ENCODE assay signal across 12 cellular contexts in the genomic region with DNA sequence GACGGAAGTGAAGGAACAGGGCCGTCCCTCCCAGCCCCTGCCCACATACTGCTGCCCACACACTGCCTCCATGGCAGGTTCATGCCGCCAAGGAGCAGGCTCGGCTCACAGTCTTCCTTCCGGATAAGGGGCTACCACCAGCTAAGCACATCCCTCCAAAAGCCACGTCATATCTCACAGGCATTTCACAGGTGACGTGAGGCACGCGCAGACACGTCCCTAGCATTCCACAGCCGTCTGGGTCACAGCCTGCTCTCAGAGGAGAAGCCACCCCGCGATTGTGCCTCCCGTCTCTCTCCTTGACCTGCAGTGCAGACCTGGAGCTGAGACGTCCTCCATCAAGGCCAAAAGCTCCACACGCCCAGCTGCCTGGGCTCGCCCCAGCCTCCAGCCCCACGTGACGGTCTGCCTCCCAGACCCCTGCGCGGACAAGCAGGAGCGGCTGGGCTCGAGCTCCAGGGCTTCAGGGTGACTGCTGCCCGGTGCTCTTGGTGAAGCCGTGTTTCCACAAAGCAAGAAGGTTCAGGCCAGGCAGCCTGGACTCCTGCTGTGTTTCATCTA.
"Had no signal": no experiment of that assay in that cellular context is flagged by ENCODE, and none has a peak within 500 bp of the region (broad histone marks: within the 10 kb centered on the region; RNA-seq: fewer than 3 reads in every experiment).

No MANE protein-coding gene starts in this region.

- H3K4me1 ChIP-seq: pancreas had no signal

- H3K9me3 Mint-ChIP-seq: activated CD4-positive, alpha-beta memory T cell treated with anti-CD3 and anti-CD28 coated beads for 36 hours; activated T-cell treated with anti-CD3 and anti-CD28 coated beads, Interleukin-2, amount 50 U/mL, for 24 hours had no signal

- H3K27me3 Mint-ChIP-seq: activated CD4-positive, alpha-beta memory T cell treated with anti-CD3 and anti-CD28 coated beads for 36 hours; activated T-cell treated with anti-CD3 and anti-CD28 coated beads, Interleukin-2, amount 50 U/mL, for 24 hours; stimulated activated naive CD8-positive, alpha-beta T cell treated with anti-CD3 and anti-CD28 coated beads, Interleukin-15, amount 100 ng/mL, for 72 hours had no signal

- H3K27ac ChIP-seq: cardiac muscle cell, esophagus squamous epithelium, pancreas had no signal

- ATAC-seq: activated CD8-positive, alpha-beta memory T cell treated with anti-CD3 and anti-CD28 coated beads, Interleukin-2, amount 10 ng/mL, durations not matched to agents 7 days and 5 days; pancreas; stimulated activated naive CD8-positive, alpha-beta T cell treated with anti-CD3 and anti-CD28 coated beads, Interleukin-15, amount 100 ng/mL, for 72 hours had no signal

- H3K27me3 ChIP-seq: cardiac muscle cell, dorsolateral prefrontal cortex, esophagus squamous epithelium, pancreas had no signal

- H3K4me3 ChIP-seq: cardiac muscle cell, dorsolateral prefrontal cortex, esophagus squamous epithelium, pancreas had no signal

- H3K4me3 Mint-ChIP-seq: activated CD4-positive, alpha-beta memory T cell treated with anti-CD3 and anti-CD28 coated beads for 36 hours; activated CD8-positive, alpha-beta memory T cell treated with anti-CD3 and anti-CD28 coated beads, Interleukin-2, amount 10 ng/mL, durations not matched to agents 7 days and 5 days; activated T-cell treated with anti-CD3 and anti-CD28 coated beads, Interleukin-2, amount 50 U/mL, for 24 hours; stimulated activated naive CD8-positive, alpha-beta T cell treated with anti-CD3 and anti-CD28 coated beads, Interleukin-15, amount 100 ng/mL, for 72 hours had no signal

- H3K36me3 ChIP-seq: cardiac muscle cell, pancreas had no signal

- DNase-seq: activated CD4-positive, alpha-beta memory T cell treated with anti-CD3 and anti-CD28 coated beads for 36 hours; activated CD8-positive, alpha-beta memory T cell treated with anti-CD3 and anti-CD28 coated beads, Interleukin-2, amount 10 ng/mL, durations not matched to agents 7 days and 5 days; activated naive CD4-positive, alpha-beta T cell treated with anti-CD3 and anti-CD28 coated beads, Interleukin-2, amount 50 U/mL, for 16 hours; activated T-cell treated with anti-CD3 and anti-CD28 coated beads, Interleukin-2, amount 50 U/mL, for 24 hours; dorsolateral prefrontal cortex; esophagus squamous epithelium; kidney glomerular epithelial cell; mesendoderm; pancreas; stimulated activated CD4-positive, alpha-beta T cell treated with anti-CD3 and anti-CD28 coated beads, Interleukin-1b, Interleukin-23, amount 100 ng/mL, for 48 hours; stimulated activated naive CD8-positive, alpha-beta T cell treated with anti-CD3 and anti-CD28 coated beads, Interleukin-15, amount 100 ng/mL, for 72 hours had no signal

- H3K9me3 ChIP-seq: esophagus squamous epithelium, pancreas had no signal

- H3K27ac Mint-ChIP-seq: activated CD4-positive, alpha-beta memory T cell treated with anti-CD3 and anti-CD28 coated beads for 36 hours; activated CD8-positive, alpha-beta memory T cell treated with anti-CD3 and anti-CD28 coated beads, Interleukin-2, amount 10 ng/mL, durations not matched to agents 7 days and 5 days; activated T-cell treated with anti-CD3 and anti-CD28 coated beads, Interleukin-2, amount 50 U/mL, for 24 hours; stimulated activated naive CD8-positive, alpha-beta T cell treated with anti-CD3 and anti-CD28 coated beads, Interleukin-15, amount 100 ng/mL, for 72 hours had no signal
